ENCODE assay signal across 14 cellular contexts in genomic region chr18:49588971-49589370, GRCh38. TPM values are rescaled to one million over a fixed set of nuclear protein-coding genes. Genes with fewer than 3 reads are reported as not detected.
DNase-seq lines count a peak whose midpoint lies in the region; ATAC-seq lines count a peak whose summit lies in the region.
"Had no signal": no experiment of that assay in that cellular context is flagged by ENCODE, and none has a peak within 500 bp of the region (broad histone marks: within the 10 kb centered on the region; RNA-seq: fewer than 3 reads in every experiment).

No MANE protein-coding gene starts in this region.

- H3K9me3 Mint-ChIP-seq in immature natural killer cell: no peaks in the 10 kb centered on the region
- H3K9me3 Mint-ChIP-seq: HFFc6 had no signal

- ATAC-seq in HG03378 (IDR thresholded peaks at IDR 0.05; ENCODE audit: unreplicated experiment): no peak

- H3K4me3 Mint-ChIP-seq in immature natural killer cell: no peak overlapping the region
- H3K4me3 Mint-ChIP-seq: CD4-positive, CD25-positive, alpha-beta regulatory T cell; HFFc6 had no signal

- DNase-seq in LHCN-M2 (ENCODE audit: low read depth): peak; percentile 25
- peak; percentile 92 for DNase-seq in NCI-H2171 (lab: John Stamatoyannopoulos, UW)
- peak; percentile 40 for DNase-seq in NCI-H524 treated with DMSO at 0.1 percent for 48 hours (lab: John Stamatoyannopoulos, UW)
- DNase-seq in myocyte (ENCODE audit: low read depth): peak; percentile 78
- no peak for DNase-seq in NOMO-1 treated with dmso at 0.1 percent for 144 hours (lab: John Stamatoyannopoulos, UW; ENCODE audit: unreplicated experiment)
- no peak for DNase-seq in immature natural killer cell
- no peak for DNase-seq in activated naive CD4-positive, alpha-beta T cell treated with Interleukin-2 at 50 U/mL for 16 hours
- DNase-seq: ACHN; CD4-positive, CD25-positive, alpha-beta regulatory T cell; DMS53; GF-D8; HCEC 1CT; HFFc6 had no signal

- no peaks in the 10 kb centered on the region for H3K36me3 Mint-ChIP-seq in immature natural killer cell
- H3K36me3 Mint-ChIP-seq: CD4-positive, CD25-positive, alpha-beta regulatory T cell had no signal

- H3K27ac Mint-ChIP-seq in immature natural killer cell: no peak overlapping the region
- H3K27ac Mint-ChIP-seq: CD4-positive, CD25-positive, alpha-beta regulatory T cell; HFFc6 had no signal

- peaks cover 0 to 4% (median 2%) of the 10 kb centered on the region in 3 donors for H3K27me3 Mint-ChIP-seq in immature natural killer cell (ENCODE audit: low read depth in 3 of 3)

- H3K4me1 Mint-ChIP-seq in immature natural killer cell: no peaks in the 10 kb centered on the region
- H3K4me1 Mint-ChIP-seq: CD4-positive, CD25-positive, alpha-beta regulatory T cell had no signal

RNA-seq across cellular contexts. Expression of gene LIPG, which starts 27.1 kb away (rescaled TPM):
- total RNA-seq in LHCN-M2 (2014; rRNA removed): 0.11 and 0.19 TPM in 2 replicates
- polyA plus RNA-seq in LHCN-M2 (2012): 0.09 TPM
- total RNA-seq in myocyte: 3.0 TPM in 2 replicates
- polyA plus RNA-seq in myocyte (2012): 0.20 TPM
- polyA plus RNA-seq in immature natural killer cell: not detected
- total RNA-seq: CD4-positive, CD25-positive, alpha-beta regulatory T cell; HFFc6 had no signal
- polyA plus RNA-seq: CD4-positive, CD25-positive, alpha-beta regulatory T cell had no signal

Comparison
In these comparisons a context has a peak if more than half of its experiments do, and no peak if none do; other contexts are left out.
1. DNase-seq: peak in LHCN-M2 (single experiment), NCI-H2171 (single experiment), NCI-H524 treated with DMSO at 0.1 percent for 48 hours (single experiment) and myocyte (single experiment); none in NOMO-1 treated with dmso at 0.1 percent for 144 hours (single experiment), immature natural killer cell (0 of 3) and activated naive CD4-positive, alpha-beta T cell treated with Interleukin-2 at 50 U/mL for 16 hours (single experiment).